1 cellular context compared by ENCODE assay signal in the genomic region with DNA sequence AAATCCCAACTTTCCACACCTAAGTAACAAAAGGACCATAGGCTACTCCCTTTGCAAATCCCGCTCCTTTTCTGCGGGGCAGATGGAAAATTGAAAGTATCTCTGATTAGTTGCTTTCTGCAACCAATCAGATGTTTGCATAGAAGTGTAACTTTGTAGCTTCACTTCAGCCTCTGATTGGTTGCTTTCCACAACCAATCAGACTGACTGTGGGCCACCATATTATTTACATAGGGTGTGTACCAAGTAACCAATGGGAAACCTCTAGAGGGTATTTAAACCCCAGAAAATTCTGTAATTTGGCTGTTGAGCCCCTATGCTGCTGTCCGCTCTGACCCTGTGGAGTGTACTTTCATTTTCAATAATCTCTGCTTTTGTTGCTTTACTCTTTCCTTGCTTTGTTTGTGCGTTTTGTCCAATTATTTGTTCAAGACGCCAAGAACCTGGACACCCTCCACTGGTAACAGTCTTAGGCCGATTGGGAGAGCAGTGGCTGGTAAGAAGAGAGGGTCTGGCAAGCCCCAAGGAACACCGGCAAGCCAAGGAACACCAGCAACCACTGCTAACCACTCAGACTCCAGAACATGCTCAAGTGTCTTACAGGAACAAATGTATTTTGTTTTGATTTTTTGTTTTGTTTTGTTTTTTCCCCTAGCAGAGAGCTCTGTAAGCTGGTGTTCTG.
TF ChIP-seq lines count a peak whose summit lies in the region.

No MANE protein-coding gene starts in this region.

TF ChIP-seq in H1, 55 proteins besides CTCF, POLR2A, EP300 and RAD21:
- TF ChIP-seq ZNF274 (IDR thresholded peaks at IDR 0.05; ENCODE audit: borderline replicate concordance, extremely low read depth, low read length) (no peak), SP2 (IDR thresholded peaks at IDR 0.05; ENCODE audit: low read length) (no peak), POU5F1 (IDR thresholded peaks at IDR 0.05; ENCODE audit: low read depth, low read length) (no peak), SIRT6 (IDR thresholded peaks at IDR 0.05; ENCODE audit: low read length) (no peak), TAF7 (optimal IDR thresholded peaks at IDR 0.05; ENCODE audit: borderline replicate concordance, low read depth, low read length) (no peak), SAP30 (IDR thresholded peaks at IDR 0.05; ENCODE audit: insufficient read depth, insufficient replicate concordance, low read length) (no peak), GTF2F1 (IDR thresholded peaks at IDR 0.05; ENCODE audit: borderline replicate concordance, low read depth, low read length) (no peak), SIN3A (conservative IDR thresholded peaks at IDR 0.05 in 1 of 2, IDR thresholded peaks at IDR 0.05 in 1 of 2; ENCODE audit: low read depth in 1 of 2, low read length in 2 of 2) (no peak), CBX8 (IDR thresholded peaks at IDR 0.05; ENCODE audit: borderline replicate concordance, low read depth, low read length) (no peak), SRF (IDR thresholded peaks at IDR 0.05; ENCODE audit: low read depth, low read length) (no peak)
TF ChIP-seq in H1: peak in this region for 0.
